Comparison of ENCODE assay signal across 1 cellular context in the genomic region with DNA sequence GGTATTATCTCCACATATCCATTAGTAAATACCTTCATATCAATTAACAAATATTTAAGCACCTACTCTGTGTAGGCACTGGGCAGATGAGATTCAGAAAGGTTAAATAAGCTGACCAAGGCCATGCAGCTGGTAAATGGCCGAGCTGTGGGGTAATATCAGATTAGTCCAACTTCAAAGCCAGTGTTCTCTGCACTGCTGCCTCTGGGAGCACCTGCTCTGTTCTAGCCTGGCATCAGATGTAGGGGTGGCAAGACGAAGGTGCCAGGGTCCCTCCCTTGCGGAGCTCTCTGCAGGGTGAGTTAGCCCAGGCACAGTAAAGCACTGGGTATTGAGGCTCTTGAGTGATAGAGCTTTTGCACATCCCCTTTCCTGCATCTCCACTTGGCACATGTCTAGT.
A peak's percentile ranks its signal among the peaks of the same experiment; 100 is the strongest.
TF ChIP-seq lines count a peak whose summit lies in the region.

No MANE protein-coding gene starts in this region.

TF ChIP-seq in HepG2, 621 proteins besides CTCF, POLR2A, EP300 and RAD21:
- no peak for TF ChIP-seq SOX13 (IDR thresholded peaks at IDR 0.05)
- TF ChIP-seq SOX13 (CRISPR knock-in tag; conservative IDR thresholded peaks at IDR 0.05 in 1 of 2, IDR thresholded peaks at IDR 0.05 in 1 of 2), result no peak
- TF ChIP-seq KDM1A (CRISPR knock-in tag; IDR thresholded peaks at IDR 0.05), result no peak
- TF ChIP-seq, protein P1, sequence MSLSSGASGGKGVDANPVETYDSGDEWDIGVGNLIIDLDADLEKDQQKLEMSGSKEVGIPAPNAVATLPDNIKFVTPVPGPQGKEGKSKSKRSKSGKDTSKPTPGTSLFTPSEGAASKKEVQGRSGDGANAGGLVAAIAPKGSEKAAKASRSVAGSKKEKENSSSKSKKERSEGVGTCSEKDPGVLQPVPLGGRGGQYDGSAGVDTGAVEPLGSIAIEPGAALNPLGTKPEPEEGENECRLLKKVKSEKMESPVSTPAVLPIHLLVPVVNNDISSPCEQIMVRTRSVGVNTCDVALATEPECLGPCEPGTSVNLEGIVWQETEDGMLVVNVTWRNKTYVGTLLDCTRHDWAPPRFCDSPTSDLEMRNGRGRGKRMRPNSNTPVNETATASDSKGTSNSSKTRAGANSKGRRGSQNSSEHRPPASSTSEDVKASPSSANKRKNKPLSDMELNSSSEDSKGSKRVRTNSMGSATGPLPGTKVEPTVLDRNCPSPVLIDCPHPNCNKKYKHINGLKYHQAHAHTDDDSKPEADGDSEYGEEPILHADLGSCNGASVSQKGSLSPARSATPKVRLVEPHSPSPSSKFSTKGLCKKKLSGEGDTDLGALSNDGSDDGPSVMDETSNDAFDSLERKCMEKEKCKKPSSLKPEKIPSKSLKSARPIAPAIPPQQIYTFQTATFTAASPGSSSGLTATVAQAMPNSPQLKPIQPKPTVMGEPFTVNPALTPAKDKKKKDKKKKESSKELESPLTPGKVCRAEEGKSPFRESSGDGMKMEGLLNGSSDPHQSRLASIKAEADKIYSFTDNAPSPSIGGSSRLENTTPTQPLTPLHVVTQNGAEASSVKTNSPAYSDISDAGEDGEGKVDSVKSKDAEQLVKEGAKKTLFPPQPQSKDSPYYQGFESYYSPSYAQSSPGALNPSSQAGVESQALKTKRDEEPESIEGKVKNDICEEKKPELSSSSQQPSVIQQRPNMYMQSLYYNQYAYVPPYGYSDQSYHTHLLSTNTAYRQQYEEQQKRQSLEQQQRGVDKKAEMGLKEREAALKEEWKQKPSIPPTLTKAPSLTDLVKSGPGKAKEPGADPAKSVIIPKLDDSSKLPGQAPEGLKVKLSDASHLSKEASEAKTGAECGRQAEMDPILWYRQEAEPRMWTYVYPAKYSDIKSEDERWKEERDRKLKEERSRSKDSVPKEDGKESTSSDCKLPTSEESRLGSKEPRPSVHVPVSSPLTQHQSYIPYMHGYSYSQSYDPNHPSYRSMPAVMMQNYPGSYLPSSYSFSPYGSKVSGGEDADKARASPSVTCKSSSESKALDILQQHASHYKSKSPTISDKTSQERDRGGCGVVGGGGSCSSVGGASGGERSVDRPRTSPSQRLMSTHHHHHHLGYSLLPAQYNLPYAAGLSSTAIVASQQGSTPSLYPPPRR (CRISPR knock-in tag; IDR thresholded peaks at IDR 0.05; ENCODE audit: borderline replicate concordance), result peak; percentile 72; the same call in 1 of the 2 replicates
- TF ChIP-seq NR2F6 (IDR thresholded peaks at IDR 0.05), result peak; percentile 45; the same call in 1 of the 2 replicates
- TF ChIP-seq NR2F6 (CRISPR knock-in tag; IDR thresholded peaks at IDR 0.05), result no peak
- TF ChIP-seq GFI1 (CRISPR knock-in tag; IDR thresholded peaks at IDR 0.05; ENCODE audit: borderline replicate concordance), result peak; percentile 27; the same call in 1 of the 2 replicates
- TF ChIP-seq TBX2 (CRISPR knock-in tag; IDR thresholded peaks at IDR 0.05; ENCODE audit: borderline replicate concordance), result 0 out of 2 replicates have a peak, but pooled peaks have one; percentile 35
- TF ChIP-seq, protein P2, sequence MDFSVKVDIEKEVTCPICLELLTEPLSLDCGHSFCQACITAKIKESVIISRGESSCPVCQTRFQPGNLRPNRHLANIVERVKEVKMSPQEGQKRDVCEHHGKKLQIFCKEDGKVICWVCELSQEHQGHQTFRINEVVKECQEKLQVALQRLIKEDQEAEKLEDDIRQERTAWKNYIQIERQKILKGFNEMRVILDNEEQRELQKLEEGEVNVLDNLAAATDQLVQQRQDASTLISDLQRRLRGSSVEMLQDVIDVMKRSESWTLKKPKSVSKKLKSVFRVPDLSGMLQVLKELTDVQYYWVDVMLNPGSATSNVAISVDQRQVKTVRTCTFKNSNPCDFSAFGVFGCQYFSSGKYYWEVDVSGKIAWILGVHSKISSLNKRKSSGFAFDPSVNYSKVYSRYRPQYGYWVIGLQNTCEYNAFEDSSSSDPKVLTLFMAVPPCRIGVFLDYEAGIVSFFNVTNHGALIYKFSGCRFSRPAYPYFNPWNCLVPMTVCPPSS (IDR thresholded peaks at IDR 0.05), result no peak
- TF ChIP-seq HMG20B (CRISPR knock-in tag; conservative IDR thresholded peaks at IDR 0.05), result peak; percentile 47; the same call in 1 of the 2 replicates
- no peak for TF ChIP-seq FOXO1 (CRISPR knock-in tag; IDR thresholded peaks at IDR 0.05)
- TF ChIP-seq RFX1 (IDR thresholded peaks at IDR 0.05), result no peak
